In the genomic region with DNA sequence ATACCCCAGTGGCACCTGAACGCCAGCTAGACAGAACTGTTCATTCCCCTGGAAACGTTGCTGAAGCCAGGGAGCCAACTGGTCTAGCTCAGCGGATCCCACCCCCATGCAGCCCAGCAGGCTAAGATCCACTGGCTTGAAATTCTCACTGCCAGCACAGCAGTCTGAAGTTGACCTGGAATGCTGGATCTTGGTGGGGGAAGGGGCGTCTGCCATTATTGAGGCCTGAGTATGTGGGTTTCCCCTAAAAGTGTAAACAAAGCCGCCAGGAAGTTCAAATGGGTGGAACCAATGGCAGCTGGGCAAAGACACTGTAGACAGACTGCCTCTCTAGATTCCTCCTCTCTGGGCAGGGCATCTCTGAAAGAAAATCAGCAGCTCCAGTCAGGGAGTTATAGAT, we compare ENCODE assay signal across 14 cellular contexts.
DNase-seq lines count a peak whose midpoint lies in the region; ATAC-seq and TF ChIP-seq lines count a peak whose summit lies in the region.
"Had no signal": no experiment of that assay in that cellular context is flagged by ENCODE, and none has a peak within 500 bp of the region (broad histone marks: within the 10 kb centered on the region; RNA-seq: fewer than 3 reads in every experiment).

No MANE protein-coding gene starts in this region.

- peaks cover 21% of the 10 kb centered on the region for H3K9me3 Mint-ChIP-seq in activated T-cell treated with anti-CD3 and anti-CD28 coated beads, Interleukin-2, amount 50 U/mL, for 4 hours
- peaks cover 7 to 9% of the 10 kb centered on the region in 2 donors for H3K9me3 Mint-ChIP-seq in activated T-cell treated with anti-CD3 and anti-CD28 coated beads, Interleukin-2, amount 50 U/mL, for 72 hours
- H3K9me3 Mint-ChIP-seq in Caco-2 (ENCODE audit: unreplicated experiment) = peaks cover 19% of the 10 kb centered on the region

- no CpG with 5 or more reads among the region's 5 CpGs for WGBS in mesendoderm (ENCODE audit: extremely low coverage, insufficient coverage, low lambda C conversion rate)

- ATAC-seq in activated T-cell treated with anti-CD3 and anti-CD28 coated beads, Interleukin-2, amount 50 U/mL, for 4 hours = no peak
- ATAC-seq in activated T-cell treated with anti-CD3 and anti-CD28 coated beads, Interleukin-2, amount 50 U/mL, for 72 hours (replicated peaks in 1 of 2) = no peak
- ATAC-seq: HCT116, K562 had no signal

- no peaks in the 10 kb centered on the region for H3K27me3 Mint-ChIP-seq in activated T-cell treated with anti-CD3 and anti-CD28 coated beads, Interleukin-2, amount 50 U/mL, for 4 hours (ENCODE audit: low read depth)
- no peaks in the 10 kb centered on the region for H3K27me3 Mint-ChIP-seq in activated T-cell treated with anti-CD3 and anti-CD28 coated beads, Interleukin-2, amount 50 U/mL, for 72 hours (ENCODE audit: low read depth)
- no peaks in the 10 kb centered on the region for H3K27me3 Mint-ChIP-seq in Caco-2 (ENCODE audit: insufficient read depth, unreplicated experiment)
- H3K27me3 Mint-ChIP-seq: B cell; CD4-positive, alpha-beta memory T cell had no signal

- no peak overlapping the region for H3K27ac Mint-ChIP-seq in activated T-cell treated with anti-CD3 and anti-CD28 coated beads, Interleukin-2, amount 50 U/mL, for 72 hours
- H3K27ac Mint-ChIP-seq in Caco-2 (ENCODE audit: unreplicated experiment) = no peak overlapping the region
- H3K27ac Mint-ChIP-seq: B cell; CD4-positive, alpha-beta memory T cell had no signal

- H3K9ac ChIP-seq in NT2/D1 (ENCODE audit: insufficient read length, low read depth) (no peak overlapping the region), mesendoderm (ENCODE audit: low read length) (no peak overlapping the region)

- no peak overlapping the region for H3K4me2 ChIP-seq in mesendoderm (ENCODE audit: low read length)

- no peak overlapping the region for H3K4ac ChIP-seq in mesendoderm (ENCODE audit: low read depth, low read length)

- no TSS peak for BruUV-seq in Caco-2 (replicated peaks; lab: Mats Ljungman, UMichigan)

- H3K36me3 ChIP-seq in NT2/D1 (ENCODE audit: insufficient read depth, insufficient read length, low read length) = peaks cover 3% of the 10 kb centered on the region
- no peaks in the 10 kb centered on the region for H3K36me3 ChIP-seq in mesendoderm (ENCODE audit: control insufficient read depth, insufficient read depth, low read length)
- H3K36me3 ChIP-seq in Caco-2 (ENCODE audit: control insufficient read depth, insufficient read depth, low read length) = no peaks in the 10 kb centered on the region

- intact Hi-C loops in Caco-2 (cut with micrococcal nuclease; ENCODE audit: unreplicated experiment) = no loop called here

- no peak overlapping the region for H3K18ac ChIP-seq in mesendoderm (ENCODE audit: low read length)

- no peak overlapping the region for H3K4me3 ChIP-seq in NT2/D1 (ENCODE audit: insufficient read length, low read depth)
- H3K4me3 ChIP-seq in mesendoderm (ENCODE audit: low read length) = no peak overlapping the region
- no peak overlapping the region for H3K4me3 ChIP-seq in Caco-2 (ENCODE audit: low read depth, low read length)
- H3K4me3 ChIP-seq: K562 had no signal

- peak; percentile 27 for DNase-seq in ELF-1 (ENCODE audit: low read depth, low spot score)
- DNase-seq in NT2/D1 (ENCODE audit: low read depth, low spot score) = peak; percentile 30
- DNase-seq in iPS DF 19.7 (ENCODE audit: low read depth, low spot score) = peak; percentile 25
- DNase-seq in mesendoderm = peak; percentile 34
- no peak for DNase-seq in activated T-cell treated with anti-CD3 and anti-CD28 coated beads, Interleukin-2, amount 50 U/mL, for 4 hours
- no peak for DNase-seq in activated T-cell treated with anti-CD3 and anti-CD28 coated beads, Interleukin-2, amount 50 U/mL, for 72 hours
- no peak for DNase-seq in Caco-2
- DNase-seq: CD4-positive, alpha-beta memory T cell; DMS153; GOT3 had no signal

- POLR2A ChIA-PET in Caco-2 (lab: Charles Lee) = no interaction called here

- no peak overlapping the region for H2BK5ac ChIP-seq in mesendoderm (ENCODE audit: low read length)

- no peak overlapping the region for H4K5ac ChIP-seq in mesendoderm (ENCODE audit: low read length)

- no peak overlapping the region for H2BK15ac ChIP-seq in mesendoderm (replicated peaks; ENCODE audit: low read depth)

- no peak overlapping the region for H3K56ac ChIP-seq in mesendoderm (ENCODE audit: low read length)

- CTCF ChIA-PET in Caco-2 (lab: Charles Lee) = no interaction called here

- H3K27me3 ChIP-seq in NT2/D1 (ENCODE audit: insufficient read depth, insufficient read length) (no peaks in the 10 kb centered on the region), mesendoderm (ENCODE audit: insufficient read depth, low read length, poor library complexity) (no peaks in the 10 kb centered on the region), Caco-2 (replicated peaks; ENCODE audit: control insufficient read depth, insufficient read depth, low read length) (no peaks in the 10 kb centered on the region)

- H3K4me1 ChIP-seq in NT2/D1 (ENCODE audit: insufficient read depth, insufficient read length) (no peaks in the 10 kb centered on the region), mesendoderm (ENCODE audit: control insufficient read depth, low read depth, low read length) (no peaks in the 10 kb centered on the region), Caco-2 (no peaks in the 10 kb centered on the region)

- H2BK120ac ChIP-seq in mesendoderm (ENCODE audit: low read depth, low read length) = no peak overlapping the region

- H4K8ac ChIP-seq in mesendoderm (ENCODE audit: low read depth, low read length) = no peak overlapping the region

- no peaks in the 10 kb centered on the region for H3K4me1 Mint-ChIP-seq in activated T-cell treated with anti-CD3 and anti-CD28 coated beads, Interleukin-2, amount 50 U/mL, for 4 hours (ENCODE audit: low read depth)
- no peaks in the 10 kb centered on the region for H3K4me1 Mint-ChIP-seq in activated T-cell treated with anti-CD3 and anti-CD28 coated beads, Interleukin-2, amount 50 U/mL, for 72 hours (ENCODE audit: low read depth)
- no peaks in the 10 kb centered on the region for H3K4me1 Mint-ChIP-seq in Caco-2 (ENCODE audit: low read depth, unreplicated experiment)
- H3K4me1 Mint-ChIP-seq: B cell; CD4-positive, alpha-beta memory T cell had no signal

- H2AK5ac ChIP-seq in mesendoderm (ENCODE audit: low read length) = no peak overlapping the region

- H3K27ac ChIP-seq in mesendoderm (ENCODE audit: low read depth, low read length) = no peak overlapping the region
- H3K27ac ChIP-seq: C4-2B had no signal

- no peak overlapping the region for H3K4me3 Mint-ChIP-seq in activated T-cell treated with anti-CD3 and anti-CD28 coated beads, Interleukin-2, amount 50 U/mL, for 4 hours
- no peak overlapping the region for H3K4me3 Mint-ChIP-seq in activated T-cell treated with anti-CD3 and anti-CD28 coated beads, Interleukin-2, amount 50 U/mL, for 72 hours
- H3K4me3 Mint-ChIP-seq in Caco-2 (ENCODE audit: unreplicated experiment) = no peak overlapping the region
- H3K4me3 Mint-ChIP-seq: B cell; CD4-positive, alpha-beta memory T cell had no signal

- H3K79me1 ChIP-seq in mesendoderm (ENCODE audit: low read length) = no peaks in the 10 kb centered on the region

- no peaks in the 10 kb centered on the region for H3K36me3 Mint-ChIP-seq in activated T-cell treated with anti-CD3 and anti-CD28 coated beads, Interleukin-2, amount 50 U/mL, for 4 hours (ENCODE audit: insufficient read depth)
- peaks cover 0 to 4% of the 10 kb centered on the region in 2 donors for H3K36me3 Mint-ChIP-seq in activated T-cell treated with anti-CD3 and anti-CD28 coated beads, Interleukin-2, amount 50 U/mL, for 72 hours (ENCODE audit: insufficient read depth in 2 of 2)
- peaks cover 7% of the 10 kb centered on the region for H3K36me3 Mint-ChIP-seq in Caco-2 (ENCODE audit: insufficient read depth, unreplicated experiment)
- H3K36me3 Mint-ChIP-seq: CD4-positive, alpha-beta memory T cell had no signal

- no peaks in the 10 kb centered on the region for H3K9me3 ChIP-seq in NT2/D1 (ENCODE audit: insufficient read depth, low read length)
- no peaks in the 10 kb centered on the region for H3K9me3 ChIP-seq in Caco-2

- TF ChIP-seq CTCF in Caco-2 (IDR thresholded peaks at IDR 0.05; ENCODE audit: insufficient read depth in 1 of 2, low read depth in 1 of 2, low read length in 1 of 2, severe bottlenecking in 1 of 2, unreplicated experiment in 1 of 2) = no peak

- H3K79me2 ChIP-seq in mesendoderm (ENCODE audit: control insufficient read depth, insufficient read depth, low read length) = no peaks in the 10 kb centered on the region

- H3K23ac ChIP-seq in mesendoderm (ENCODE audit: low read length) = no peak overlapping the region

Comparison
In these comparisons a context has a peak if more than half of its experiments do, and no peak if none do; other contexts are left out.
1. DNase-seq: peak in ELF-1 (single experiment), NT2/D1 (single experiment), iPS DF 19.7 (single experiment) and mesendoderm (single experiment); none in activated T-cell treated with anti-CD3 and anti-CD28 coated beads, Interleukin-2, amount 50 U/mL, for 4 hours (single experiment), activated T-cell treated with anti-CD3 and anti-CD28 coated beads, Interleukin-2, amount 50 U/mL, for 72 hours (0 of 2) and Caco-2 (0 of 2).